Comparison of ENCODE assay signal across 28 cellular contexts in genomic region chr12:29354954-29355353, GRCh38.
"Had no signal": no experiment of that assay in that cellular context is flagged by ENCODE, and none has a peak within 500 bp of the region (broad histone marks: within the 10 kb centered on the region; RNA-seq: fewer than 3 reads in every experiment).

No MANE protein-coding gene starts in this region.

- H3K27ac ChIP-seq: colonic mucosa, coronary artery, dorsolateral prefrontal cortex, epithelial cell of prostate, esophagus muscularis mucosa, esophagus squamous epithelium, foreskin keratinocyte, gastrocnemius medialis, gastroesophageal sphincter, heart left ventricle had no signal

- H3K4me3 Mint-ChIP-seq: dendritic cell treated with granulocyte-macrophage colony-stimulating factor and Interleukin-4, amounts not matched to agents 40 ng/mL and 50 ng/mL, for 4 days; effector memory CD8-positive, alpha-beta T cell; endodermal cell had no signal

- H3K27me3 Mint-ChIP-seq: dendritic cell treated with granulocyte-macrophage colony-stimulating factor and Interleukin-4, amounts not matched to agents 40 ng/mL and 50 ng/mL, for 4 days; effector memory CD8-positive, alpha-beta T cell had no signal

- H3K36me3 ChIP-seq: colonic mucosa had no signal

- H3K4me1 Mint-ChIP-seq: endodermal cell had no signal

- H3K4me3 ChIP-seq: colonic mucosa, coronary artery, dorsolateral prefrontal cortex, esophagus muscularis mucosa, esophagus squamous epithelium, gastrocnemius medialis, gastroesophageal sphincter, heart left ventricle had no signal

- H3K9me3 Mint-ChIP-seq: dendritic cell treated with granulocyte-macrophage colony-stimulating factor and Interleukin-4, amounts not matched to agents 40 ng/mL and 50 ng/mL, for 4 days; effector memory CD8-positive, alpha-beta T cell; endodermal cell had no signal

- ATAC-seq: effector memory CD8-positive, alpha-beta T cell; esophagus mucosa; foreskin keratinocyte; gastrocnemius medialis; gastroesophageal sphincter; heart left ventricle had no signal

- DNase-seq: colonic mucosa; cortex of kidney; dermis blood vessel endothelial cell; dorsolateral prefrontal cortex; effector CD4-positive, alpha-beta T cell; effector CD8-positive, alpha-beta T cell; effector memory CD4-positive, alpha-beta T cell; effector memory CD8-positive, alpha-beta T cell; endodermal cell; erythroblast; esophagus squamous epithelium; foreskin fibroblast; foreskin keratinocyte; foreskin melanocyte; gastrocnemius medialis; glutamatergic neuron; head of caudate nucleus; heart left ventricle had no signal

- H3K27ac Mint-ChIP-seq: dendritic cell treated with granulocyte-macrophage colony-stimulating factor and Interleukin-4, amounts not matched to agents 40 ng/mL and 50 ng/mL, for 4 days; effector memory CD8-positive, alpha-beta T cell; endodermal cell had no signal

- H3K27me3 ChIP-seq: colonic mucosa, dorsolateral prefrontal cortex, esophagus muscularis mucosa, esophagus squamous epithelium, foreskin keratinocyte, gastrocnemius medialis, gastroesophageal sphincter, heart left ventricle had no signal

- H3K9me3 ChIP-seq: colonic mucosa, esophagus muscularis mucosa, esophagus squamous epithelium, gastrocnemius medialis, gastroesophageal sphincter, heart left ventricle had no signal

- H3K4me1 ChIP-seq: colonic mucosa, esophagus muscularis mucosa, foreskin keratinocyte, gastrocnemius medialis had no signal

- FAIRE-seq: colon, endometrium, endothelial cell of umbilical vein, frontal cortex had no signal
